28 cellular contexts compared by ENCODE assay signal in the genomic region with DNA sequence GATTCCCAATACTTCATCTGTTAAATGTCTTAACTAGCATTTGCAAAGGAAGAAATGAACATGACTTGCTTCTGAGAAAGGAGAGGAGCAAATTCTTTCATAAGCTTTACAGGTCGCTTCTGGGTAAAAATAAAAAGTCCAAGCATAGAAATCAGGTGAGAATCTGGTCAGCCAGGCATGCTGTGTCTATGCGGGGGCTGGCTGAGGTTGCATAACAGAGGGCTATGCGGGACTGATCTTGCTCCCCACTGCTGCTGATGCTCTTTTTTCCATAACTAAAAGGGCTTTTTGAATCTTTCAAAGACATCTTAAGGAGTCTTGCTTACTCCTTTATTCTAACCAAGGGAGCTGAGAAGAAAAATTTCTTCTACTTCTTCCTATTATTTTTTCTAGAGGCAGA.
"Had no signal": no experiment of that assay in that cellular context is flagged by ENCODE, and none has a peak within 500 bp of the region (broad histone marks: within the 10 kb centered on the region; RNA-seq: fewer than 3 reads in every experiment).

No MANE protein-coding gene starts in this region.

- H3K36me3 Mint-ChIP-seq: mesothelial cell of epicardium; naive B cell; natural killer cell; stimulated activated naive B cell treated with anti-CD40 and anti-IgM and Interleukin-4, amounts not matched to agents 10 μg/mL and 1 μg/mL and 100 μg/mL, for 72 hours had no signal

- H3K4me1 ChIP-seq: left lung, stomach, testis, transverse colon, upper lobe of left lung, vagina had no signal

- H3K27me3 ChIP-seq: testis, thyroid gland, upper lobe of left lung, vagina had no signal

- H3K4me3 Mint-ChIP-seq: mesothelial cell of epicardium; naive B cell; natural killer cell; stimulated activated naive B cell treated with anti-CD40 and anti-IgM and Interleukin-4, amounts not matched to agents 10 μg/mL and 1 μg/mL and 100 μg/mL, for 72 hours had no signal

- H3K9me3 Mint-ChIP-seq: mesothelial cell of epicardium; natural killer cell; neural crest cell; stimulated activated naive B cell treated with anti-CD40 and anti-IgM and Interleukin-4, amounts not matched to agents 10 μg/mL and 1 μg/mL and 100 μg/mL, for 72 hours had no signal

- H3K27me3 Mint-ChIP-seq: progenitor cell of endocrine pancreas had no signal

- H3K4me3 ChIP-seq: left lung, lung, skin epidermis, stomach, testis, thyroid gland, transverse colon, upper lobe of left lung, vagina had no signal

- FAIRE-seq: keratinocyte had no signal

- DNase-seq: hippocampal formation; left colon; left lung; mesendoderm; naive B cell; natural killer cell; occipital lobe; right cardiac atrium; stimulated activated CD4-positive, alpha-beta T cell treated with anti-CD3 and anti-CD28 coated beads, Interleukin-12 subunit alpha, Interleukin-12 subunit beta, amount 100 ng/mL, for 4 hours; stimulated activated CD4-positive, alpha-beta T cell treated with anti-CD3 and anti-CD28 coated beads, Interleukin-15, amount 100 ng/mL, for 24 hours; stimulated activated CD4-positive, alpha-beta T cell treated with anti-CD3 and anti-CD28 coated beads, Interleukin-2, amount 100 ng/mL, for 24 hours; stimulated activated CD4-positive, alpha-beta T cell treated with anti-CD3 and anti-CD28 coated beads, Interleukin-4, amount 100 ng/mL, for 1 hour; stimulated activated naive B cell treated with anti-CD40 and anti-IgM and Interleukin-4, amounts not matched to agents 10 μg/mL and 1 μg/mL and 100 μg/mL, for 72 hours; stimulated activated naive CD8-positive, alpha-beta T cell treated with anti-CD3 and anti-CD28 coated beads, Interleukin-15, Interleukin-2, amounts not matched to agents 100 U/mL and 50 U/mL, for 24 hours; stomach; testis; thyroid gland; transverse colon; upper lobe of left lung had no signal

- H3K9me3 ChIP-seq: left lung, neutrophil, stomach, testis, thyroid gland, transverse colon, upper lobe of left lung, vagina had no signal

- H3K27ac Mint-ChIP-seq: mesothelial cell of epicardium; naive B cell; natural killer cell; stimulated activated naive B cell treated with anti-CD40 and anti-IgM and Interleukin-4, amounts not matched to agents 10 μg/mL and 1 μg/mL and 100 μg/mL, for 72 hours had no signal

- H3K36me3 ChIP-seq: left lung, neutrophil, stomach, thyroid gland, transverse colon, upper lobe of left lung, vagina had no signal

- H3K27ac ChIP-seq: left lung, neutrophil, skin epidermis, stomach, testis, transverse colon, upper lobe of left lung, vagina had no signal

- H3K4me1 Mint-ChIP-seq: naive B cell; natural killer cell; stimulated activated naive B cell treated with anti-CD40 and anti-IgM and Interleukin-4, amounts not matched to agents 10 μg/mL and 1 μg/mL and 100 μg/mL, for 72 hours had no signal

- ATAC-seq: left colon; left lung; natural killer cell; right cardiac atrium; sciatic nerve; stimulated activated naive B cell treated with anti-CD40 and anti-IgM and Interleukin-4, amounts not matched to agents 10 μg/mL and 1 μg/mL and 100 μg/mL, for 72 hours; stimulated activated naive CD8-positive, alpha-beta T cell treated with anti-CD3 and anti-CD28 coated beads, Interleukin-15, Interleukin-2, amounts not matched to agents 100 U/mL and 50 U/mL, for 24 hours had no signal
